ENCODE assay signal across 1 cellular context in the genomic region with DNA sequence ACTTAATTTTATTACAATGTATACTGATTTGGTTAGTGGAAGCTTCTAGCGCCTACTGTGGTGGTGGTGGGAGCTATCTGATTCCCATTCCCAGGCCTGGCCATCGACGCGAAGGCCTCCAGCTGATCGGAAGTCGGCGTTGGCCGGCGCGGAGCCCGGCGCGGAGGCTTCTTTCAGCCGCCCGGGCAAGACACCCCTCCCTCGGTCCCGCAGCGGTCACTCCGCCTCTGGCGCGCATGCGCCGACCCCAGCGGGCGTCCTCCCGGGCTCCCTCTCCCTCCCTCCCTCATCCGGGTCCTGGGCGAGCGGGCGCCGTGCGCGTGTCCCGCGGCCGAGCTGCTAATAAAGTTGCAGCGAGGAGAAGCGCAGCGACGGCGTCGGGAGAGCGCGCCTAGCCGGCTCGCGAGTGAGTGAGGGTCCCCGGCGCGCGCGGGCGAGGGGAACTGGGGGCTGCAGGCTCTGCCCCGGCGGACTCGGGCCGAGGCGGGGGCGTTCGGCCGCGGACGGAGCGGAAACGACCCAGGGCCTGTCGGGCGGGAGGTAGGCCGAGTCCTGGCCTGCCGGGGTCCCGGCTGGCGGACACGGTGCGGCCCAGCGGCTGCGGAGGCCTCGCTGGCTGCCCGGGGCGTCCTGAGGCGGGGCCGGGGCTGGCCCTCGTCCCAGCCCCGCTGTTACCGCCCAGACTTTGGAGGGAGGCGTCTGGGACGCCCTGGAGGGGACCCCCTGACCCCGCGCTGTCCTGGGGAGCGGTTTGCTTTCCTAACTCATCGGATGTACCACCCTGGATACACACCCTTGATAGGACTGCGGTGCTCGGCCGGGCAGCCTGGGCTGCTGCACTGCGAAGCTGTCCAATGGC.
TF ChIP-seq lines count a peak whose summit lies in the region.

SMAD5 (plus strand) TSS at position 289 of the 859 bp plus-strand sequence. CDS start 20,916 bp downstream, outside the sequence.

TF ChIP-seq in HepG2, 621 proteins besides CTCF, POLR2A, EP300 and RAD21 (continued from another document and continues in another):
- TF ChIP-seq ZHX2 (IDR thresholded peaks at IDR 0.05; ENCODE audit: low read depth), result peak; percentile 66; the same call in 1 of the 2 replicates
- TF ChIP-seq ZHX2 (CRISPR knock-in tag; IDR thresholded peaks at IDR 0.05; ENCODE audit: borderline replicate concordance), result no peak; the same call in 1 of the 2 replicates
- TF ChIP-seq CCDC6 (CRISPR knock-in tag; IDR thresholded peaks at IDR 0.05), result peak; percentile 95
- TF ChIP-seq MTA1 (CRISPR knock-in tag; IDR thresholded peaks at IDR 0.05; ENCODE audit: borderline replicate concordance), result peak; percentile 68; the same call in 1 of the 2 replicates
- TF ChIP-seq DMTF1 (CRISPR knock-in tag; IDR thresholded peaks at IDR 0.05), result peak; percentile 100
- TF ChIP-seq KLF9 (CRISPR knock-in tag; IDR thresholded peaks at IDR 0.05; ENCODE audit: low read depth), result no peak
- TF ChIP-seq FUBP1 (CRISPR knock-in tag; IDR thresholded peaks at IDR 0.05; ENCODE audit: borderline replicate concordance), result no peak
- no peak for TF ChIP-seq ZNF546 (CRISPR knock-in tag; conservative IDR thresholded peaks at IDR 0.05)
- TF ChIP-seq NR2F2 (IDR thresholded peaks at IDR 0.05; ENCODE audit: borderline replicate concordance, low read depth), result peak; percentile 21; the same call in 1 of the 2 replicates
- no peak for TF ChIP-seq SP5 (CRISPR knock-in tag; IDR thresholded peaks at IDR 0.05; ENCODE audit: borderline replicate concordance, low read depth)
- TF ChIP-seq, protein P1, sequence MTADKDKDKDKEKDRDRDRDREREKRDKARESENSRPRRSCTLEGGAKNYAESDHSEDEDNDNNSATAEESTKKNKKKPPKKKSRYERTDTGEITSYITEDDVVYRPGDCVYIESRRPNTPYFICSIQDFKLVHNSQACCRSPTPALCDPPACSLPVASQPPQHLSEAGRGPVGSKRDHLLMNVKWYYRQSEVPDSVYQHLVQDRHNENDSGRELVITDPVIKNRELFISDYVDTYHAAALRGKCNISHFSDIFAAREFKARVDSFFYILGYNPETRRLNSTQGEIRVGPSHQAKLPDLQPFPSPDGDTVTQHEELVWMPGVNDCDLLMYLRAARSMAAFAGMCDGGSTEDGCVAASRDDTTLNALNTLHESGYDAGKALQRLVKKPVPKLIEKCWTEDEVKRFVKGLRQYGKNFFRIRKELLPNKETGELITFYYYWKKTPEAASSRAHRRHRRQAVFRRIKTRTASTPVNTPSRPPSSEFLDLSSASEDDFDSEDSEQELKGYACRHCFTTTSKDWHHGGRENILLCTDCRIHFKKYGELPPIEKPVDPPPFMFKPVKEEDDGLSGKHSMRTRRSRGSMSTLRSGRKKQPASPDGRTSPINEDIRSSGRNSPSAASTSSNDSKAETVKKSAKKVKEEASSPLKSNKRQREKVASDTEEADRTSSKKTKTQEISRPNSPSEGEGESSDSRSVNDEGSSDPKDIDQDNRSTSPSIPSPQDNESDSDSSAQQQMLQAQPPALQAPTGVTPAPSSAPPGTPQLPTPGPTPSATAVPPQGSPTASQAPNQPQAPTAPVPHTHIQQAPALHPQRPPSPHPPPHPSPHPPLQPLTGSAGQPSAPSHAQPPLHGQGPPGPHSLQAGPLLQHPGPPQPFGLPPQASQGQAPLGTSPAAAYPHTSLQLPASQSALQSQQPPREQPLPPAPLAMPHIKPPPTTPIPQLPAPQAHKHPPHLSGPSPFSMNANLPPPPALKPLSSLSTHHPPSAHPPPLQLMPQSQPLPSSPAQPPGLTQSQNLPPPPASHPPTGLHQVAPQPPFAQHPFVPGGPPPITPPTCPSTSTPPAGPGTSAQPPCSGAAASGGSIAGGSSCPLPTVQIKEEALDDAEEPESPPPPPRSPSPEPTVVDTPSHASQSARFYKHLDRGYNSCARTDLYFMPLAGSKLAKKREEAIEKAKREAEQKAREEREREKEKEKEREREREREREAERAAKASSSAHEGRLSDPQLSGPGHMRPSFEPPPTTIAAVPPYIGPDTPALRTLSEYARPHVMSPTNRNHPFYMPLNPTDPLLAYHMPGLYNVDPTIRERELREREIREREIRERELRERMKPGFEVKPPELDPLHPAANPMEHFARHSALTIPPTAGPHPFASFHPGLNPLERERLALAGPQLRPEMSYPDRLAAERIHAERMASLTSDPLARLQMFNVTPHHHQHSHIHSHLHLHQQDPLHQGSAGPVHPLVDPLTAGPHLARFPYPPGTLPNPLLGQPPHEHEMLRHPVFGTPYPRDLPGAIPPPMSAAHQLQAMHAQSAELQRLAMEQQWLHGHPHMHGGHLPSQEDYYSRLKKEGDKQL (CRISPR knock-in tag; IDR thresholded peaks at IDR 0.05; ENCODE audit: low read depth), result 0 out of 2 replicates have a peak, but pooled peaks have one; percentile 41
- TF ChIP-seq SP2 (CRISPR knock-in tag; IDR thresholded peaks at IDR 0.05), result no peak
- peak; percentile 94; the same call in 1 of the 2 replicates for TF ChIP-seq AHR (CRISPR knock-in tag; IDR thresholded peaks at IDR 0.05)
- peak; percentile 94 for TF ChIP-seq ARHGAP35 (CRISPR knock-in tag; IDR thresholded peaks at IDR 0.05; ENCODE audit: borderline replicate concordance)
- no peak for TF ChIP-seq KLF15 (CRISPR knock-in tag; IDR thresholded peaks at IDR 0.05; ENCODE audit: borderline replicate concordance)
- no peak for TF ChIP-seq MLLT10 (CRISPR knock-in tag; IDR thresholded peaks at IDR 0.05)
- peak; percentile 79; the same call in 1 of the 2 replicates for TF ChIP-seq POLR2G (IDR thresholded peaks at IDR 0.05; ENCODE audit: low read depth, low read length)
- peak; percentile 30; the same call in 1 of the 2 replicates for TF ChIP-seq ZNF484 (CRISPR knock-in tag; IDR thresholded peaks at IDR 0.05; ENCODE audit: borderline replicate concordance, low read depth)
- TF ChIP-seq ZKSCAN1 (IDR thresholded peaks at IDR 0.05; ENCODE audit: low read length), result 0 out of 2 replicates have a peak, but pooled peaks have one; percentile 27
- TF ChIP-seq CCAR2 (optimal IDR thresholded peaks at IDR 0.05; ENCODE audit: low read depth, low read length), result no peak
- TF ChIP-seq ZNF598 (CRISPR knock-in tag; IDR thresholded peaks at IDR 0.05; ENCODE audit: borderline replicate concordance), result no peak
- 0 out of 2 replicates have a peak, but pooled peaks have one; percentile 9 for TF ChIP-seq E2F2 (CRISPR knock-in tag; IDR thresholded peaks at IDR 0.05; ENCODE audit: borderline replicate concordance)
- no peak for TF ChIP-seq MED13 (CRISPR knock-in tag; IDR thresholded peaks at IDR 0.05)
- no peak for TF ChIP-seq NFAT5 (CRISPR knock-in tag; IDR thresholded peaks at IDR 0.05)
- TF ChIP-seq POGZ (CRISPR knock-in tag; IDR thresholded peaks at IDR 0.05), result peak; percentile 83
- no peak; the same call in 1 of the 2 replicates for TF ChIP-seq ZSCAN12 (CRISPR knock-in tag; IDR thresholded peaks at IDR 0.05)
- TF ChIP-seq ELF1 (CRISPR knock-in tag; IDR thresholded peaks at IDR 0.05), result no peak
- no peak for TF ChIP-seq GATA4 (IDR thresholded peaks at IDR 0.05; ENCODE audit: borderline replicate concordance, low read depth)
